In the genomic region with DNA sequence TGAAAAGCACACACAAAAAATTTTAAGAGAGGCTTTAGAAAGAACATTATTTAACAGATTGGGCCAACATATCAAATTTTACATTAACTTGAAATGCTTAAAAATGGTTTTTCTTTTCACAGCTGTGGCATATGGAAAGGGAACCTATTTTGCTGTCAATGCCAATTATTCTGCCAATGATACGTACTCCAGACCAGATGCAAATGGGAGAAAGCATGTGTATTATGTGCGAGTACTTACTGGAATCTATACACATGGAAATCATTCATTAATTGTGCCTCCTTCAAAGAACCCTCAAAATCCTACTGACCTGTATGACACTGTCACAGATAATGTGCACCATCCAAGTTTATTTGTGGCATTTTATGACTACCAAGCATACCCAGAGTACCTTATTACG, we compare ENCODE assay signal across 29 cellular contexts.
"Had no signal": no experiment of that assay in that cellular context is flagged by ENCODE, and none has a peak within 500 bp of the region (broad histone marks: within the 10 kb centered on the region; RNA-seq: fewer than 3 reads in every experiment).

No MANE protein-coding gene starts in this region.

- DNase-seq: activated CD4-positive, alpha-beta memory T cell treated with anti-CD3 and anti-CD28 coated beads for 36 hours; activated CD4-positive, alpha-beta T cell treated with anti-CD3 and anti-CD28 coated beads for 36 hours; activated CD4-positive, alpha-beta T cell treated with anti-CD3 and anti-CD28 coated beads, Interleukin-2, amount 10 ng/mL, durations not matched to agents 24 days and 14 days; activated CD4-positive, CD25-positive, alpha-beta regulatory T cell; activated CD4-positive, CD25-positive, alpha-beta regulatory T cell treated with anti-CD3 and anti-CD28 coated beads, Interleukin-2, amount 50 U/mL, for 72 hours; activated CD8-positive, alpha-beta memory T cell treated with anti-CD3 and anti-CD28 coated beads, Interleukin-2, amount 10 ng/mL, durations not matched to agents 7 days and 5 days; activated CD8-positive, alpha-beta memory T cell treated with anti-CD3 and anti-CD28 coated beads, Interleukin-2, amount 50 U/mL, for 4 hours; activated CD8-positive, alpha-beta T cell treated with anti-CD3 and anti-CD28 coated beads, Interleukin-2, amount 10 ng/mL, durations not matched to agents 7 days and 5 days; activated effector memory CD4-positive, alpha-beta T cell treated with anti-CD3 and anti-CD28 coated beads, Interleukin-2, amount 50 U/mL, for 16 hours; activated naive CD4-positive, alpha-beta T cell treated with anti-CD3 and anti-CD28 coated beads for 36 hours; activated naive CD8-positive, alpha-beta T cell treated with anti-CD3 and anti-CD28 coated beads for 36 hours; activated naive CD8-positive, alpha-beta T cell treated with anti-CD3 and anti-CD28 coated beads, Interleukin-2, amount 50 U/mL, for 24 hours; activated T-cell treated with anti-CD3 and anti-CD28 coated beads, Interleukin-2, amount 50 U/mL, for 1 hour; activated T-cell treated with anti-CD3 and anti-CD28 coated beads, Interleukin-2, amount 50 U/mL, for 48 hours; adrenal gland; amygdala; aorta; body of pancreas; caudate nucleus; cortex of kidney; dermis blood vessel endothelial cell; effector CD4-positive, alpha-beta T cell; effector memory CD8-positive, alpha-beta T cell; esophagus squamous epithelium; head of caudate nucleus; T-helper 2 cell had no signal

- H3K27me3 Mint-ChIP-seq: activated CD4-positive, alpha-beta memory T cell treated with anti-CD3 and anti-CD28 coated beads for 36 hours; activated CD4-positive, alpha-beta T cell treated with anti-CD3 and anti-CD28 coated beads for 36 hours; activated CD4-positive, alpha-beta T cell treated with anti-CD3 and anti-CD28 coated beads, Interleukin-2, amount 10 ng/mL, durations not matched to agents 24 days and 14 days; activated CD8-positive, alpha-beta memory T cell treated with anti-CD3 and anti-CD28 coated beads, Interleukin-2, amount 10 ng/mL, durations not matched to agents 7 days and 5 days; activated naive CD4-positive, alpha-beta T cell treated with anti-CD3 and anti-CD28 coated beads, Interleukin-2, amount 50 U/mL, for 24 hours; activated naive CD8-positive, alpha-beta T cell treated with anti-CD3 and anti-CD28 coated beads for 36 hours; activated naive CD8-positive, alpha-beta T cell treated with anti-CD3 and anti-CD28 coated beads, Interleukin-2, amount 50 U/mL, for 24 hours; effector memory CD8-positive, alpha-beta T cell had no signal

- H3K27me3 ChIP-seq: adrenal gland, body of pancreas, esophagus squamous epithelium had no signal

- H3K9me3 Mint-ChIP-seq: activated CD4-positive, alpha-beta T cell treated with anti-CD3 and anti-CD28 coated beads, Interleukin-2, amount 10 ng/mL, durations not matched to agents 24 days and 14 days; activated naive CD8-positive, alpha-beta T cell treated with anti-CD3 and anti-CD28 coated beads, Interleukin-2, amount 50 U/mL, for 24 hours; activated T-helper 1 cell treated with anti-CD3 and anti-CD28 coated beads, Interleukin-12 subunit alpha, Interleukin-12 subunit beta, Interleukin-2, Interleukin-4 antibody, amounts not matched to agents 30 ng/mL and 10 ng/mL and 1 ng/mL, durations not matched to agents 14 hours and 24 hours and 36 hours; activated T-helper 2 cell treated with anti-CD3 and anti-CD28 coated beads, Interferon-gamma antibody, Interleukin-2, Interleukin-4, amounts not matched to agents 10 μg/mL and 5 μg/mL and 100 μg/mL, durations not matched to agents 14 hours and 24 hours and 36 hours; effector memory CD8-positive, alpha-beta T cell had no signal

- H3K4me1 Mint-ChIP-seq: activated CD4-positive, alpha-beta T cell treated with anti-CD3 and anti-CD28 coated beads for 36 hours; activated CD4-positive, alpha-beta T cell treated with anti-CD3 and anti-CD28 coated beads, Interleukin-2, amount 10 ng/mL, durations not matched to agents 24 days and 14 days; activated CD8-positive, alpha-beta memory T cell treated with anti-CD3 and anti-CD28 coated beads, Interleukin-2, amount 10 ng/mL, durations not matched to agents 7 days and 5 days; activated naive CD4-positive, alpha-beta T cell treated with anti-CD3 and anti-CD28 coated beads, Interleukin-2, amount 50 U/mL, for 24 hours; activated naive CD8-positive, alpha-beta T cell treated with anti-CD3 and anti-CD28 coated beads for 36 hours; activated naive CD8-positive, alpha-beta T cell treated with anti-CD3 and anti-CD28 coated beads, Interleukin-2, amount 50 U/mL, for 24 hours had no signal

- H3K4me3 Mint-ChIP-seq: activated CD4-positive, alpha-beta memory T cell treated with anti-CD3 and anti-CD28 coated beads for 36 hours; activated CD4-positive, alpha-beta T cell treated with anti-CD3 and anti-CD28 coated beads for 36 hours; activated CD4-positive, alpha-beta T cell treated with anti-CD3 and anti-CD28 coated beads, Interleukin-2, amount 10 ng/mL, durations not matched to agents 24 days and 14 days; activated CD8-positive, alpha-beta memory T cell treated with anti-CD3 and anti-CD28 coated beads, Interleukin-2, amount 10 ng/mL, durations not matched to agents 7 days and 5 days; activated CD8-positive, alpha-beta T cell treated with anti-CD3 and anti-CD28 coated beads, Interleukin-2, amount 10 ng/mL, durations not matched to agents 7 days and 5 days; activated naive CD4-positive, alpha-beta T cell treated with anti-CD3 and anti-CD28 coated beads for 36 hours; activated naive CD4-positive, alpha-beta T cell treated with anti-CD3 and anti-CD28 coated beads, Interleukin-2, amount 50 U/mL, for 24 hours; activated naive CD8-positive, alpha-beta T cell treated with anti-CD3 and anti-CD28 coated beads for 36 hours; activated naive CD8-positive, alpha-beta T cell treated with anti-CD3 and anti-CD28 coated beads, Interleukin-2, amount 50 U/mL, for 24 hours; activated T-helper 1 cell treated with anti-CD3 and anti-CD28 coated beads, Interleukin-12 subunit alpha, Interleukin-12 subunit beta, Interleukin-2, Interleukin-4 antibody, amounts not matched to agents 30 ng/mL and 10 ng/mL and 1 ng/mL, durations not matched to agents 14 hours and 24 hours and 36 hours; effector memory CD8-positive, alpha-beta T cell had no signal

- H3K27ac Mint-ChIP-seq: activated CD4-positive, alpha-beta memory T cell treated with anti-CD3 and anti-CD28 coated beads for 36 hours; activated CD4-positive, alpha-beta T cell treated with anti-CD3 and anti-CD28 coated beads for 36 hours; activated CD4-positive, alpha-beta T cell treated with anti-CD3 and anti-CD28 coated beads, Interleukin-2, amount 10 ng/mL, durations not matched to agents 24 days and 14 days; activated CD8-positive, alpha-beta memory T cell treated with anti-CD3 and anti-CD28 coated beads, Interleukin-2, amount 10 ng/mL, durations not matched to agents 7 days and 5 days; activated CD8-positive, alpha-beta T cell treated with anti-CD3 and anti-CD28 coated beads, Interleukin-2, amount 10 ng/mL, durations not matched to agents 7 days and 5 days; activated naive CD4-positive, alpha-beta T cell treated with anti-CD3 and anti-CD28 coated beads for 36 hours; activated naive CD4-positive, alpha-beta T cell treated with anti-CD3 and anti-CD28 coated beads, Interleukin-2, amount 50 U/mL, for 24 hours; activated naive CD8-positive, alpha-beta T cell treated with anti-CD3 and anti-CD28 coated beads for 36 hours; activated naive CD8-positive, alpha-beta T cell treated with anti-CD3 and anti-CD28 coated beads, Interleukin-2, amount 50 U/mL, for 24 hours; activated T-helper 1 cell treated with anti-CD3 and anti-CD28 coated beads, Interleukin-12 subunit alpha, Interleukin-12 subunit beta, Interleukin-2, Interleukin-4 antibody, amounts not matched to agents 30 ng/mL and 10 ng/mL and 1 ng/mL, durations not matched to agents 14 hours and 24 hours and 36 hours; activated T-helper 2 cell treated with anti-CD3 and anti-CD28 coated beads, Interferon-gamma antibody, Interleukin-2, Interleukin-4, amounts not matched to agents 10 μg/mL and 5 μg/mL and 100 μg/mL, durations not matched to agents 14 hours and 24 hours and 36 hours; effector memory CD8-positive, alpha-beta T cell had no signal

- H3K36me3 ChIP-seq: adrenal gland had no signal

- H3K4me1 ChIP-seq: adrenal gland, body of pancreas, esophagus squamous epithelium had no signal

- H3K4me3 ChIP-seq: adrenal gland, body of pancreas, esophagus squamous epithelium had no signal

- H3K9me3 ChIP-seq: adrenal gland, body of pancreas, esophagus squamous epithelium had no signal

- ATAC-seq: activated CD4-positive, alpha-beta T cell treated with anti-CD3 and anti-CD28 coated beads for 36 hours; activated CD8-positive, alpha-beta memory T cell treated with anti-CD3 and anti-CD28 coated beads, Interleukin-2, amount 10 ng/mL, durations not matched to agents 7 days and 5 days; activated CD8-positive, alpha-beta T cell treated with anti-CD3 and anti-CD28 coated beads, Interleukin-2, amount 10 ng/mL, durations not matched to agents 7 days and 5 days; activated naive CD8-positive, alpha-beta T cell treated with anti-CD3 and anti-CD28 coated beads, Interleukin-2, amount 50 U/mL, for 24 hours; body of pancreas; effector memory CD8-positive, alpha-beta T cell had no signal
